8 cellular contexts compared by ENCODE assay signal in the genomic region with DNA sequence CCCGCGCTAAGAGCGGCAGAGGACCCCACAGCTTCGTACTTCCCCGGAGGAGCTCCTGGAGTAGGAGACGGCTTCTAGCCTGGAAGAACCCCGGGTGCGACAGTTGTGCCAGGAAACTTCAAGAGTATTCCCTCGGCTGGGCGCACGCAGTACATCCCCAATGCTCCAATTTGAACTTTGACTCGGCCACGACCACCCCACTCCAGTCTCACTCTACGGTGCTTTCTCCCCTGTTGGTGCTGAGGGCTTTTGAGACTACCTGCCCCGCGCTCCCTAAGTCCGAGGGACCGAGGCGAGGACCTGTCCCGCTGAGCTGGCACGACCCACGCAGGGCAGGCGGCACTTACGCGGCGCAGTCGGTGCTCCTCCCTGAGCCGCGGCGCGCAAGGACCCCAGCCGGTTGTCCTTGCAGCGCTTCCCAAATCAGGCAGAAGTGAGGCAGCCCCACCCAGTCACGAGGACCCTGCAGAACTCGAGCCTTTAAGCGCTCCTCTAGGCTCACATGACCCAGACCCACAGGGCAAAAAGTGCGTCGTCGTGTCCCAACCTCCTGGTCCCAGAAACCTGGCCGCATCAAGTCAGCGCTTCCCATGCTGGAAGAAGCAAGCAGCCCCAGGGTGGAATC. TPM values are rescaled to one million over a fixed set of nuclear protein-coding genes. Genes with fewer than 3 reads are reported as not detected.
A peak's percentile ranks its signal among the peaks of the same experiment; 100 is the strongest.
DNase-seq lines count a peak whose midpoint lies in the region; ATAC-seq and FAIRE-seq lines count a peak whose summit lies in the region.

A gene (minus strand): TSS at position 456 of the 625 bp plus-strand sequence. CDS start 25,476 bp downstream, outside the sequence.

- FAIRE-seq in HTR-8/SVneo (lab: Jason Lieb, UNC): no peak

- peak within 1 kb of the TSS; percentile 20 for H3K4me3 ChIP-seq in mucosa of stomach (ENCODE audit: low read length)

- peaks cover 24% of the 10 kb centered on the region for H3K27me3 ChIP-seq in mucosa of stomach (ENCODE audit: control insufficient read depth, insufficient read depth, low read length)

- no peaks in the 10 kb centered on the region for H3K36me3 ChIP-seq in mucosa of stomach (ENCODE audit: control insufficient read depth, insufficient read depth, low read length)

- no peaks in the 10 kb centered on the region for H3K9me3 ChIP-seq in mucosa of stomach (ENCODE audit: control insufficient read depth, low read length)

- DNase-seq in HTR-8/SVneo (ENCODE audit: insufficient read length, low spot score) (peak; percentile 31), OCI-M2 (lab: John Stamatoyannopoulos, UW; ENCODE audit: unreplicated experiment) (peak; percentile 21), ureter (ENCODE audit: low spot score) (peak; percentile 64), NCI-H187 treated with DMSO at 0.1 percent for 48 hours (lab: John Stamatoyannopoulos, UW) (no peak)

- no peak within 1 kb of the TSS for H3K9ac ChIP-seq in mucosa of stomach (ENCODE audit: low read length)

- peaks cover 11% of the 10 kb centered on the region for H3K4me1 ChIP-seq in mucosa of stomach (ENCODE audit: control insufficient read depth, insufficient read depth, low read length)

- ATAC-seq in esophagus mucosa: peak; percentile 38
- ATAC-seq in HG03460 (IDR thresholded peaks at IDR 0.05; ENCODE audit: unreplicated experiment): no peak
- no peak for ATAC-seq in GM19452 (IDR thresholded peaks at IDR 0.05; ENCODE audit: unreplicated experiment)

RNA-seq across cellular contexts. Expression of the gene that starts here (rescaled TPM):
- total RNA-seq in esophagus mucosa: 5.0 TPM
- total RNA-seq in ureter: 15.6 TPM
